8 cellular contexts compared by ENCODE assay signal in the genomic region with DNA sequence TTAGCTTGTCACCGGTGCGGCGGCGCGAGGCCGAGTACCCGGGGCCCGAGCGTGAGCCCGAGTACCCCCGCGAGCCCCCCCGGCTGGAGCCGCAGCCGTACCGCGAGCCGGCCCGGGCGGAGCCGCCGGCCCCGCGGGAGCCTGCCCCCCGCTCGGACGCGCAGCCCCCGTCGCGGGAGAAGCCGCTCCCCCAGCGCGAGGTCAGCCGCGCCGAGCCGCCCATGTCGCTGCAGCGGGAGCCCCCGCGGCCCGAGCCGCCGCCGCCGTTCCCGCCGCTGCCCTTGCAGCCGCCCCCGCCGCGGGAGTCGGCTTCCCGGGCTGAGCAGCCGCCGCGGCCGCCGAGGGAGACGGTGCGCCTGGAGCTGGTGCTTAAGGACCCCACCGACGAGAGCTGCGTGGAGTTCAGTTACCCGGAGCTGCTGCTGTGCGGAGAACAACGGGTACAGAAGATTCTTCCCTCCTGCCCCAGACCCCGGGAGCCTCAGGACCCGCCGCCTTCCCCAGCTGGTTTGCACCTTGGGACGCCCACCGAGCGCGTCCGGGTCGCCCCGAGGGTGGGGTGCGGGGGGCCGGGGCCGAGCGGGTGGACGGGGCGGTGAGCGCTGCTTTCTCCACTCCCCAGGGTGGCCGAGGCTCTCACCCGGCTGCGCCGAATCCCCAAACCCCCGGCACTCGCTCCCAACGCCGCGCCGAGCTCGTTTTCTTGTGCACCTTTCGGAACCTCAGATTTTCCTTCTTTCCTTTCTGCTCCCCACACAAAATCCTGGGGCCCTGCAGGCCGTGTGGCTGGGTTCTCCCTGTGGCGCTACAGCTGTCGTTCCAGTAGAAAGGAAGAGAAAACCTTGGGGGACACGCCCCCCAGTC. TPM values are rescaled to one million over a fixed set of nuclear protein-coding genes. Genes with fewer than 3 reads are reported as not detected.
DNase-seq lines count a peak whose midpoint lies in the region; ATAC-seq and TF ChIP-seq lines count a peak whose summit lies in the region.

No MANE protein-coding gene starts in this region.

- no peaks in the 10 kb centered on the region for H3K79me1 ChIP-seq in mesenchymal stem cell (replicated peaks; ENCODE audit: low read length, poor library complexity, severe bottlenecking)

- H4K8ac ChIP-seq in mesenchymal stem cell (ENCODE audit: low read length), result peak overlapping the region; percentile 98

- H2BK120ac ChIP-seq in mesenchymal stem cell (ENCODE audit: low read depth, low read length), result peak overlapping the region; percentile 91

- H3K27ac Mint-ChIP-seq in activated CD4-positive, alpha-beta T cell treated with anti-CD3 and anti-CD28 coated beads, Interleukin-2, amount 10 ng/mL, durations not matched to agents 24 days and 14 days, result peak overlapping the region; percentile 51
- H3K27ac Mint-ChIP-seq in stimulated activated naive B cell treated with anti-CD40 and anti-IgM and Interleukin-4, amounts not matched to agents 10 μg/mL and 1 μg/mL and 100 μg/mL, for 72 hours, result peak overlapping the region; percentile 89

- peak overlapping the region; percentile 50 to 82 for H3K4ac ChIP-seq in mesenchymal stem cell (ENCODE audit: low read depth in 1 of 2, low read length in 2 of 2)

- H3K36me3 ChIP-seq in KMS-11 (ENCODE audit: insufficient read depth) (no peaks in the 10 kb centered on the region), duodenal mucosa (ENCODE audit: control insufficient read depth in 1 of 2, insufficient read depth in 2 of 2, low read length in 2 of 2) (peaks cover 0 to under 1% of the 10 kb centered on the region in 2 donors), mesenchymal stem cell (ENCODE audit: control insufficient read depth in 1 of 2, insufficient read depth in 2 of 2, low read depth in 1 of 2, low read length in 2 of 2) (no peaks in the 10 kb centered on the region)

- peaks cover 36% of the 10 kb centered on the region for H3K79me2 ChIP-seq in KMS-11 (ENCODE audit: insufficient read depth, low read depth)

- POLR2A ChIA-PET in GM10248 (lab: Yijun Ruan, JAX), result no interaction called here

- CTCF ChIA-PET in GM10248 (lab: Yijun Ruan, JAX), result interaction anchor here (1.2 to 2.3 kb wide), 3 partner anchors 10 to 345 kb away, joined by 3 to 7 read pairs (median 4); no protein-coding TSS in a partner anchor

- H3K27me3 ChIP-seq in KMS-11 (ENCODE audit: insufficient read depth, low read depth), result no peaks in the 10 kb centered on the region
- H3K27me3 ChIP-seq in duodenal mucosa (ENCODE audit: control insufficient read depth in 1 of 2, insufficient read depth in 2 of 2, low read length in 2 of 2), result no peaks in the 10 kb centered on the region
- no peaks in the 10 kb centered on the region for H3K27me3 ChIP-seq in mesenchymal stem cell (ENCODE audit: control insufficient read depth in 1 of 2, insufficient read depth in 1 of 2, low read length in 2 of 2)

- H3K27me3 Mint-ChIP-seq in activated CD4-positive, alpha-beta T cell treated with anti-CD3 and anti-CD28 coated beads, Interleukin-2, amount 10 ng/mL, durations not matched to agents 24 days and 14 days, result peaks cover 21% of the 10 kb centered on the region
- no peaks in the 10 kb centered on the region for H3K27me3 Mint-ChIP-seq in stimulated activated naive B cell treated with anti-CD40 and anti-IgM and Interleukin-4, amounts not matched to agents 10 μg/mL and 1 μg/mL and 100 μg/mL, for 72 hours

- peak; percentile 44 for ATAC-seq in GM21723 (IDR thresholded peaks at IDR 0.05; ENCODE audit: unreplicated experiment)
- ATAC-seq in stimulated activated naive B cell treated with anti-CD40 and anti-IgM and Interleukin-4, amounts not matched to agents 10 μg/mL and 1 μg/mL and 100 μg/mL, for 72 hours (replicated peaks), result peak; percentile 7 to 29

- no peak for TF ChIP-seq CTCF in GM10248 (IDR thresholded peaks at IDR 0.05; ENCODE audit: control extremely low read depth, extremely low read depth, low read depth, missing control alignments)
- TF ChIP-seq CTCF in KMS-11 (conservative IDR thresholded peaks at IDR 0.05; ENCODE audit: low read depth, low read length), result no peak

- H2BK5ac ChIP-seq in mesenchymal stem cell (ENCODE audit: low read depth, low read length, poor library complexity, severe bottlenecking), result no peak overlapping the region

- H3K4me1 ChIP-seq in KMS-11 (ENCODE audit: low read depth, poor library complexity, severe bottlenecking) (peaks cover 26% of the 10 kb centered on the region), duodenal mucosa (ENCODE audit: control insufficient read depth in 1 of 2, insufficient read depth in 2 of 2, low read length in 2 of 2) (peaks cover 0 to 23% of the 10 kb centered on the region in 2 donors), mesenchymal stem cell (ENCODE audit: control insufficient read depth, insufficient read depth, low read depth, low read length) (peaks cover 2% of the 10 kb centered on the region)

- intact Hi-C loops in activated CD4-positive, alpha-beta T cell treated with anti-CD3 and anti-CD28 coated beads, Interleukin-2, amount 10 ng/mL, durations not matched to agents 24 days and 14 days (cut with micrococcal nuclease), result loop anchor here (1.0 to 5.0 kb wide), 6 partner anchors 98 to 831 kb away; a partner anchor contains a TSS

- H3K4me1 Mint-ChIP-seq in activated CD4-positive, alpha-beta T cell treated with anti-CD3 and anti-CD28 coated beads, Interleukin-2, amount 10 ng/mL, durations not matched to agents 24 days and 14 days, result peaks cover 20% of the 10 kb centered on the region
- H3K4me1 Mint-ChIP-seq in stimulated activated naive B cell treated with anti-CD40 and anti-IgM and Interleukin-4, amounts not matched to agents 10 μg/mL and 1 μg/mL and 100 μg/mL, for 72 hours, result peaks cover 14 to 17% of the 10 kb centered on the region in 2 donors

- H3K18ac ChIP-seq in mesenchymal stem cell (ENCODE audit: low read depth in 1 of 2, low read length in 2 of 2), result peak overlapping the region; percentile 79 to 98

- H3K9ac ChIP-seq in KMS-11, result peak overlapping the region; percentile 83
- H3K9ac ChIP-seq in duodenal mucosa (ENCODE audit: low read depth in 1 of 2, low read length in 2 of 2), result peak overlapping the region; percentile 93 to 94
- H3K9ac ChIP-seq in mesenchymal stem cell (ENCODE audit: low read length), result peak overlapping the region; percentile 99

- DNase-seq in GM10248 (ENCODE audit: extremely low spot score), result peak; percentile 43
- peak; percentile 79 for DNase-seq in activated CD4-positive, alpha-beta T cell treated with anti-CD3 and anti-CD28 coated beads, Interleukin-2, amount 10 ng/mL, durations not matched to agents 24 days and 14 days
- peak; percentile 64 for DNase-seq in mesenchymal stem cell
- DNase-seq in stimulated activated naive B cell treated with anti-CD40 and anti-IgM and Interleukin-4, amounts not matched to agents 10 μg/mL and 1 μg/mL and 100 μg/mL, for 72 hours, result peak; percentile 14
- DNase-seq in amniotic stem cell (lab: John Stamatoyannopoulos, UW), result no peak

- peak overlapping the region; percentile 86 for H4K91ac ChIP-seq in mesenchymal stem cell (ENCODE audit: low read length)

- peak overlapping the region in 1 of 2 experiments; percentile 96 for H3K23ac ChIP-seq in mesenchymal stem cell (ENCODE audit: low read length in 2 of 2)

- H3K4me2 ChIP-seq in KMS-11 (peak overlapping the region; percentile 78), mesenchymal stem cell (ENCODE audit: low read length, poor library complexity, severe bottlenecking) (peak overlapping the region; percentile 97)

- peak overlapping the region in 1 of 2 experiments; percentile 77 for H3K14ac ChIP-seq in mesenchymal stem cell (ENCODE audit: low read length in 2 of 2)

- H3K4me3 ChIP-seq in KMS-11 (IDR thresholded peaks at IDR 0.05; ENCODE audit: insufficient read depth, low read depth, low read length), result no peak overlapping the region
- peak overlapping the region; percentile 97 to 98 for H3K4me3 ChIP-seq in duodenal mucosa (ENCODE audit: low read depth in 1 of 2, low read length in 2 of 2)
- peak overlapping the region; percentile 90 to 98 for H3K4me3 ChIP-seq in mesenchymal stem cell (ENCODE audit: insufficient read depth in 1 of 2, low read depth in 1 of 2, low read length in 2 of 2)

- no peaks in the 10 kb centered on the region for H4K20me1 ChIP-seq in KMS-11 (ENCODE audit: insufficient read depth)

- H3K9me3 Mint-ChIP-seq in activated CD4-positive, alpha-beta T cell treated with anti-CD3 and anti-CD28 coated beads, Interleukin-2, amount 10 ng/mL, durations not matched to agents 24 days and 14 days, result no peaks in the 10 kb centered on the region
- no peaks in the 10 kb centered on the region for H3K9me3 Mint-ChIP-seq in stimulated activated naive B cell treated with anti-CD40 and anti-IgM and Interleukin-4, amounts not matched to agents 10 μg/mL and 1 μg/mL and 100 μg/mL, for 72 hours

- H3K36me3 Mint-ChIP-seq in activated CD4-positive, alpha-beta T cell treated with anti-CD3 and anti-CD28 coated beads, Interleukin-2, amount 10 ng/mL, durations not matched to agents 24 days and 14 days (ENCODE audit: low read depth), result peaks cover 4% of the 10 kb centered on the region
- H3K36me3 Mint-ChIP-seq in stimulated activated naive B cell treated with anti-CD40 and anti-IgM and Interleukin-4, amounts not matched to agents 10 μg/mL and 1 μg/mL and 100 μg/mL, for 72 hours, result peaks cover 3 to 9% of the 10 kb centered on the region in 2 donors

- peak overlapping the region; percentile 98 for H3K4me3 Mint-ChIP-seq in activated CD4-positive, alpha-beta T cell treated with anti-CD3 and anti-CD28 coated beads, Interleukin-2, amount 10 ng/mL, durations not matched to agents 24 days and 14 days
- peak overlapping the region; percentile 92 to 97 for H3K4me3 Mint-ChIP-seq in stimulated activated naive B cell treated with anti-CD40 and anti-IgM and Interleukin-4, amounts not matched to agents 10 μg/mL and 1 μg/mL and 100 μg/mL, for 72 hours

- H3K27ac ChIP-seq in KMS-11 (peak overlapping the region; percentile 60), duodenal mucosa (ENCODE audit: low read depth, low read length) (peak overlapping the region; percentile 92), mesenchymal stem cell (ENCODE audit: low read length, poor library complexity, severe bottlenecking) (no peak overlapping the region)

- H3K9me3 ChIP-seq in duodenal mucosa (ENCODE audit: control insufficient read depth in 1 of 2, low read length in 2 of 2) (no peaks in the 10 kb centered on the region), mesenchymal stem cell (ENCODE audit: control insufficient read depth, low read length) (no peaks in the 10 kb centered on the region)

- no peak overlapping the region for H2BK15ac ChIP-seq in mesenchymal stem cell (ENCODE audit: low read depth, poor library complexity, severe bottlenecking)

- H2AFZ ChIP-seq in KMS-11 (ENCODE audit: low read depth) (peak overlapping the region; percentile 82), mesenchymal stem cell (ENCODE audit: low read depth, low read length) (peak overlapping the region; percentile 84)

- no peak overlapping the region for H2AK5ac ChIP-seq in mesenchymal stem cell (ENCODE audit: low read length, severe bottlenecking)

- under 1% methylated on average over 78 of the region's 101 CpGs for WGBS in mesenchymal stem cell

- H2BK12ac ChIP-seq in mesenchymal stem cell (ENCODE audit: low read length in 2 of 2), result no peak overlapping the region

RNA-seq across cellular contexts. Expression of a gene that starts 0.7 kb away (rescaled TPM):
- 12.5 and 15.2 TPM in 2 replicates for total RNA-seq in activated CD4-positive, alpha-beta T cell treated with anti-CD3 and anti-CD28 coated beads, Interleukin-2, amount 10 ng/mL, durations not matched to agents 24 days and 14 days
- 2.8 TPM for polyA plus RNA-seq in mesenchymal stem cell (2013, experiment 1 of 2)
- 2.2 TPM for polyA plus RNA-seq in mesenchymal stem cell (2013, experiment 2 of 2)
